In genomic region chr6:36548401-36548743, GRCh38 we compare ENCODE assay signal across 14 cellular contexts. TPM values are rescaled to one million over a fixed set of nuclear protein-coding genes. Genes with fewer than 3 reads are reported as not detected.
A peak's percentile ranks its signal among the peaks of the same experiment; 100 is the strongest.
DNase-seq lines count a peak whose midpoint lies in the region; ATAC-seq and TF ChIP-seq lines count a peak whose summit lies in the region.
"Had no signal": no experiment of that assay in that cellular context is flagged by ENCODE, and none has a peak within 500 bp of the region (broad histone marks: within the 10 kb centered on the region; RNA-seq: fewer than 3 reads in every experiment).

No MANE protein-coding gene starts in this region.

- no peak for ATAC-seq in GM23338

- H4K20me1 ChIP-seq in GM23338 (replicated peaks; ENCODE audit: insufficient read depth), result 0 out of 2 replicates have a peak, but pooled peaks cover 7% of the 10 kb centered on the region

- H3F3A ChIP-seq in GM23338 (replicated peaks; ENCODE audit: low read depth), result no peaks in the 10 kb centered on the region

- peak overlapping the region; percentile 67 for H2AFZ ChIP-seq in GM23338

- H3K79me2 ChIP-seq in GM23338 (replicated peaks; ENCODE audit: insufficient read depth), result peaks cover 35% of the 10 kb centered on the region

- H3K27ac ChIP-seq in GM23338 (ENCODE audit: low read depth), result no peak overlapping the region

- H3K4me1 ChIP-seq in GM23338 (ENCODE audit: insufficient read depth), result peaks cover 17% of the 10 kb centered on the region

- peaks cover 0 to 2% (median 0%) of the 10 kb centered on the region in 7 donors for H3K9me3 Mint-ChIP-seq in CD14-positive monocyte
- H3K9me3 Mint-ChIP-seq in GM23338, result no peaks in the 10 kb centered on the region
- no peaks in the 10 kb centered on the region for H3K9me3 Mint-ChIP-seq in activated naive CD8-positive, alpha-beta T cell treated with anti-CD3 and anti-CD28 coated beads for 36 hours
- no peaks in the 10 kb centered on the region for H3K9me3 Mint-ChIP-seq in nephron progenitor cell

- intact Hi-C loops in CD14-positive monocyte (cut with micrococcal nuclease), result loop anchor here (5.0 to 10.0 kb wide), 4 partner anchors 44 to 1291 kb away; partner anchors contain the start of genes KCTD20 (in 1 of the 2), PXT1 (in 1 of the 2), SRSF3 (in 1 of the 2) and ZNF76 (in 1 of the 2)

- H3K36me3 Mint-ChIP-seq in CD14-positive monocyte, result peaks cover 3 to 9% of the 10 kb centered on the region in 2 donors
- peaks cover 5% of the 10 kb centered on the region; the same call in 2 of the 3 replicates for H3K36me3 Mint-ChIP-seq in GM23338 (ENCODE audit: low read depth)
- H3K36me3 Mint-ChIP-seq in activated naive CD8-positive, alpha-beta T cell treated with anti-CD3 and anti-CD28 coated beads for 36 hours, result peaks cover 10% of the 10 kb centered on the region
- peaks cover 2% of the 10 kb centered on the region for H3K36me3 Mint-ChIP-seq in nephron progenitor cell (ENCODE audit: low read depth)

- H3K4me2 ChIP-seq in GM23338, result 0 out of 2 replicates have a peak overlapping the region, but pooled peaks have one; percentile 56

- H3K27me3 Mint-ChIP-seq in CD14-positive monocyte (ENCODE audit: low read depth in 3 of 3) (peaks cover 0 to 3% (median 0%) of the 10 kb centered on the region in 3 donors), GM23338 (ENCODE audit: insufficient read depth, low read depth, poor library complexity) (peaks cover 5% of the 10 kb centered on the region), nephron progenitor cell (ENCODE audit: low read depth, poor library complexity) (peaks cover 13% of the 10 kb centered on the region)
- peaks cover 4% of the 10 kb centered on the region for H3K27me3 Mint-ChIP-seq in activated naive CD8-positive, alpha-beta T cell treated with anti-CD3 and anti-CD28 coated beads for 36 hours

- H3K4me3 Mint-ChIP-seq in CD14-positive monocyte (no peak overlapping the region), GM23338 (no peak overlapping the region; the same call in 2 of the 3 replicates), nephron progenitor cell (peak overlapping the region; percentile 46)
- H3K4me3 Mint-ChIP-seq in activated naive CD8-positive, alpha-beta T cell treated with anti-CD3 and anti-CD28 coated beads for 36 hours, result peak overlapping the region; percentile 100

- no peaks in the 10 kb centered on the region for H3K9me2 ChIP-seq in GM23338 (ENCODE audit: insufficient read depth)

- no peaks in the 10 kb centered on the region for H3K27me3 ChIP-seq in GM23338 (ENCODE audit: insufficient read depth)
- H3K27me3 ChIP-seq: esophagus muscularis mucosa had no signal

- H3K4me1 Mint-ChIP-seq in CD14-positive monocyte, result peaks cover 40% of the 10 kb centered on the region
- peaks cover 7% of the 10 kb centered on the region for H3K4me1 Mint-ChIP-seq in GM23338
- H3K4me1 Mint-ChIP-seq in activated naive CD8-positive, alpha-beta T cell treated with anti-CD3 and anti-CD28 coated beads for 36 hours, result peaks cover 32% of the 10 kb centered on the region
- peaks cover 36% of the 10 kb centered on the region for H3K4me1 Mint-ChIP-seq in nephron progenitor cell

- H3K27ac Mint-ChIP-seq in CD14-positive monocyte (peak overlapping the region; percentile 74 to 98 (median 92)), GM23338 (no peak overlapping the region), nephron progenitor cell (no peak overlapping the region)
- H3K27ac Mint-ChIP-seq in activated naive CD8-positive, alpha-beta T cell treated with anti-CD3 and anti-CD28 coated beads for 36 hours, result peak overlapping the region; percentile 98

- no peak for DNase-seq in CD14-positive monocyte (ENCODE audit: low spot score)
- no peak for DNase-seq in GM23338 (ENCODE audit: low spot score)
- DNase-seq in activated naive CD8-positive, alpha-beta T cell treated with anti-CD3 and anti-CD28 coated beads for 36 hours, result no peak
- DNase-seq in nephron progenitor cell, result no peak
- no peak for DNase-seq in retina
- DNase-seq in germinal center (ENCODE audit: low spot score), result no peak
- no peak for DNase-seq in LoVo (ENCODE audit: low spot score)
- DNase-seq: aorta, C1 segment of cervical spinal cord, EL, midbrain, NCI-H82, posterior cingulate gyrus had no signal

- no peak overlapping the region for H3K4me3 ChIP-seq in GM23338

- no peak for TF ChIP-seq CTCF in CD14-positive monocyte (IDR thresholded peaks at IDR 0.05)
- TF ChIP-seq CTCF in GM23338 (conservative IDR thresholded peaks at IDR 0.05; ENCODE audit: low read depth in 2 of 2), result no peak
- TF ChIP-seq CTCF in nephron progenitor cell (IDR thresholded peaks at IDR 0.05), result no peak

- H3K36me3 ChIP-seq in GM23338 (ENCODE audit: insufficient read depth), result no peaks in the 10 kb centered on the region
- H3K36me3 ChIP-seq: esophagus muscularis mucosa had no signal

TF ChIP-seq in GM23338, 12 proteins besides CTCF, POLR2A, EP300 and RAD21 (continues in another document):
- TF ChIP-seq ETS1 (IDR thresholded peaks at IDR 0.05) (no peak), STAT1 (IDR thresholded peaks at IDR 0.05; ENCODE audit: unreplicated experiment) (no peak), EZH2phosphoT487 (IDR thresholded peaks at IDR 0.05; ENCODE audit: unreplicated experiment) (no peak), CREB1 (CRISPR knock-in tag; IDR thresholded peaks at IDR 0.05; ENCODE audit: low read depth) (no peak)

RNA-seq across cellular contexts. Expression of gene STK38, which starts 1.1 kb away (rescaled TPM):
- polyA plus RNA-seq in CD14-positive monocyte, result 10 to 100 TPM; 57.1 to 95.7 TPM
- total RNA-seq in GM23338 (2014; rRNA removed; shearing (Covaris generic)), result 15.2 and 17.4 TPM in 2 replicates
- polyA plus RNA-seq in GM23338 (2016; fragmentation: Nextera tagmentation; extraction: Ambion mirVana), result 9.0 and 10.8 TPM in 2 replicates
- 10 to 100 TPM; 21.5 to 23.1 TPM for total RNA-seq in activated naive CD8-positive, alpha-beta T cell treated with anti-CD3 and anti-CD28 coated beads for 36 hours

RNA-seq across cellular contexts. Expression of gene SRSF3, which starts 45.8 kb away (rescaled TPM):
- polyA plus RNA-seq in CD14-positive monocyte, result 100 to 1,000 TPM; 297 to 341 TPM
- total RNA-seq in GM23338 (2014; rRNA removed; shearing (Covaris generic)), result 254 and 436 TPM in 2 replicates
- polyA plus RNA-seq in GM23338 (2016; fragmentation: Nextera tagmentation; extraction: Ambion mirVana), result 585 and 655 TPM in 2 replicates
- total RNA-seq in activated naive CD8-positive, alpha-beta T cell treated with anti-CD3 and anti-CD28 coated beads for 36 hours, result 100 to 1,000 TPM; 585 to 589 TPM

Comparison
In these comparisons a context has a peak if more than half of its experiments do, and no peak if none do; other contexts are left out.
1. H3K27ac Mint-ChIP-seq: peak in CD14-positive monocyte (7 of 7) and activated naive CD8-positive, alpha-beta T cell treated with anti-CD3 and anti-CD28 coated beads for 36 hours (single experiment); none in GM23338 (single experiment) and nephron progenitor cell (single experiment).
2. H3K4me3 Mint-ChIP-seq: peak in activated naive CD8-positive, alpha-beta T cell treated with anti-CD3 and anti-CD28 coated beads for 36 hours (single experiment) and nephron progenitor cell (single experiment); none in CD14-positive monocyte (0 of 2) and GM23338 (single experiment).